ENCODE assay signal across 22 cellular contexts in the genomic region with DNA sequence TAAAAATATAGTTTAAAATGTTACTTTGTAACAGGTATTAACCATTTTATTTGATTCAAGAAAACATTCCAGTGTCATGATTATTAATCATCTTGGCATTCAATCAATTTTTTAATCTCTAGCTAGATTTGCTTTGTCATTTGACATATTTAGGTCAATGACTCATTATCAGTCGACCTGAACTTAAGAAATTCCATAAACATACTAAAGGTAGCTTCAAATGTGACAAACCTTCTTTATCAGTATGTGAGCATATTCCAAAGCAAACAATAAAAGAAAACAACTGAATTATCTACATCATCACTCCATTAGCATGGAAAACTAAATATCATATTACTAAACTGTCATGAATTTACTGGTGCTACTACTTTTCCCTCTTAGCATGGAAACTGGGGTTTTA. TPM values are rescaled to one million over a fixed set of nuclear protein-coding genes. Genes with fewer than 3 reads are reported as not detected.
DNase-seq lines count a peak whose midpoint lies in the region; ATAC-seq and FAIRE-seq lines count a peak whose summit lies in the region.
"Had no signal": no experiment of that assay in that cellular context is flagged by ENCODE, and none has a peak within 500 bp of the region (broad histone marks: within the 10 kb centered on the region; RNA-seq: fewer than 3 reads in every experiment).

No MANE protein-coding gene starts in this region.

- no peaks in the 10 kb centered on the region for H3K27me3 ChIP-seq in small intestine (ENCODE audit: control insufficient read depth in 2 of 2, insufficient read depth in 2 of 2, low read length in 2 of 2)
- H3K27me3 ChIP-seq: heart right ventricle, MG63 had no signal

- no peak for ATAC-seq in HG03159 (IDR thresholded peaks at IDR 0.05; ENCODE audit: unreplicated experiment)
- ATAC-seq: heart right ventricle had no signal

- 0 to 36% (median 32%) methylated on average over 1 of the region's 1 CpG for WGBS in small intestine, 3 donors

- FAIRE-seq in frontal cortex (lab: Jason Lieb, UNC) (peak; percentile 17), small intestine (lab: Jason Lieb, UNC) (peak; percentile 55)
- FAIRE-seq: endometrium, GM12892 had no signal

- H3K36me3 ChIP-seq in small intestine (ENCODE audit: control insufficient read depth in 2 of 2, insufficient read depth in 2 of 2, low read length in 2 of 2) = peaks cover 9 to 13% of the 10 kb centered on the region in 2 donors

- peak; percentile 4 for DNase-seq in DMS53 (lab: John Stamatoyannopoulos, UW)
- DNase-seq in DMS53 treated with DMSO at 0.1 percent for 48 hours (lab: John Stamatoyannopoulos, UW; ENCODE audit: unreplicated experiment) = no peak
- DNase-seq in astrocyte of the hippocampus (ENCODE audit: low read depth, low spot score) = peak; percentile 3
- no peak for DNase-seq in frontal cortex (ENCODE audit: low spot score in 2 of 2)
- DNase-seq in small intestine = peak; percentile 18
- no peak for DNase-seq in epidermal melanocyte (ENCODE audit: insufficient read length, low spot score)
- DNase-seq in NCI-H2227 treated with DMSO at 0.1 percent for 48 hours (lab: John Stamatoyannopoulos, UW) = no peak
- DNase-seq: 8988T; activated B cell treated with CpG ODN at 0.5 μM for 24 hours; activated naive CD4-positive, alpha-beta T cell treated with Interleukin-2 at 50 U/mL for 16 hours; CD4-positive, alpha-beta memory T cell; heart right ventricle; left cardiac atrium; MG63; NCI-H187 treated with DMSO at 0.1 percent for 48 hours; NCI-H524 treated with DMSO at 0.1 percent for 48 hours; posterior cingulate gyrus; stimulated activated CD4-positive, alpha-beta T cell treated with anti-CD3 and anti-CD28 coated beads, Interleukin-15, amount 100 ng/mL, for 24 hours; T-helper 1 cell had no signal

- H3K4me1 ChIP-seq in small intestine (ENCODE audit: control insufficient read depth in 2 of 2, insufficient read depth in 1 of 2, low read depth in 1 of 2, low read length in 1 of 2) = no peaks in the 10 kb centered on the region

- H3K27ac ChIP-seq in small intestine (ENCODE audit: low read depth in 1 of 2, low read length in 1 of 2) = no peak overlapping the region
- H3K27ac ChIP-seq: heart right ventricle had no signal

- H3K4me3 ChIP-seq in small intestine (ENCODE audit: low read depth in 1 of 2, low read length in 2 of 2) = no peak overlapping the region
- H3K4me3 ChIP-seq: heart right ventricle, MG63 had no signal

- no peaks in the 10 kb centered on the region for H3K9me3 ChIP-seq in small intestine (ENCODE audit: control insufficient read depth, low read depth)
- H3K9me3 ChIP-seq: MG63 had no signal

RNA-seq across cellular contexts. Expression of gene CDKL1, which starts 50.8 kb away (rescaled TPM):
- 10.2 TPM for total RNA-seq in frontal cortex
- 1 to 10 TPM; 5.9 to 8.1 (median 6.0) TPM for polyA plus RNA-seq in small intestine

Comparison
In these comparisons a context has a peak if more than half of its experiments do, and no peak if none do; other contexts are left out.
1. DNase-seq: peak in DMS53 (single experiment), astrocyte of the hippocampus (single experiment) and small intestine (single experiment); none in DMS53 treated with DMSO at 0.1 percent for 48 hours (single experiment), frontal cortex (0 of 2), epidermal melanocyte (single experiment) and NCI-H2227 treated with DMSO at 0.1 percent for 48 hours (single experiment).